Comparison of ENCODE assay signal across 16 cellular contexts in the genomic region with DNA sequence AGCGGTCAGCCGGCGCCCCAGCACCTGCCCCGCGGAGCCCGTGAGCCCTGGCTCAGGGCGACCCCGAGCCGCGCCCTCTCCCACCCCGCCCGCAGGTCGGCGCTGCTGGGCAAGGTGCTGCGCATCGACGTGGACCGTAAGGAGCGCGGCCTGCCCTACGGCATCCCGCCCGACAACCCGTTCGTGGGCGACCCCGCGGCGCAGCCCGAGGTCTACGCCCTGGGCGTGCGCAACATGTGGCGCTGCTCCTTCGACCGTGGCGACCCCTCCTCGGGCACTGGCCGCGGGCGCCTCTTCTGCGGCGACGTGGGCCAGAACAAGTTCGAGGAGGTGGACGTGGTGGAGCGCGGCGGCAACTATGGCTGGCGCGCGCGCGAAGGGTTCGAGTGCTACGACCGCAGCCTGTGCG. TPM values are rescaled to one million over a fixed set of nuclear protein-coding genes. Genes with fewer than 3 reads are reported as not detected.
A peak's percentile ranks its signal among the peaks of the same experiment; 100 is the strongest.
DNase-seq lines count a peak whose midpoint lies in the region; ATAC-seq, FAIRE-seq and TF ChIP-seq lines count a peak whose summit lies in the region.
"Had no signal": no experiment of that assay in that cellular context is flagged by ENCODE, and none has a peak within 500 bp of the region (broad histone marks: within the 10 kb centered on the region; RNA-seq: fewer than 3 reads in every experiment).

No MANE protein-coding gene starts in this region.

- no peak for TF ChIP-seq RAD21 in K562 (CRISPR knock-in tag; conservative IDR thresholded peaks at IDR 0.05 in 1 of 2, IDR thresholded peaks at IDR 0.05 in 1 of 2)

- peak; percentile 60; the same call in 2 of the 3 replicates for ATAC-seq in K562
- no peak for ATAC-seq in HG02870 (IDR thresholded peaks at IDR 0.05; ENCODE audit: unreplicated experiment)
- ATAC-seq in GM18873 (IDR thresholded peaks at IDR 0.05; ENCODE audit: low FRiP score, unreplicated experiment), result no peak

- no peak overlapping the region for H3K4me2 ChIP-seq in K562 (ENCODE audit: insufficient read depth, low read length)

- H3K36me3 ChIP-seq in K562 (ENCODE audit: control insufficient read depth, insufficient read depth, low read length) (no peaks in the 10 kb centered on the region), kidney epithelial cell (ENCODE audit: control insufficient read depth, insufficient read depth, low read length) (no peaks in the 10 kb centered on the region), testis (ENCODE audit: low read depth, missing control alignments) (no peaks in the 10 kb centered on the region), breast epithelium (no peaks in the 10 kb centered on the region)
- H3K36me3 ChIP-seq: thoracic aorta had no signal

- H3K4me3 ChIP-seq in AG04449 (ENCODE audit: low read depth, low read length) (peak overlapping the region; percentile 20; the same call in 1 of the 2 replicates), K562 (no peak overlapping the region), kidney epithelial cell (ENCODE audit: low read depth, low read length) (no peak overlapping the region), testis (peak overlapping the region in 1 of 2 donors; percentile 23), breast epithelium (peak overlapping the region in 1 of 3 donors; percentile 51)
- H3K4me3 ChIP-seq: thoracic aorta had no signal

- in situ Hi-C loops in K562 (cut with MboI), result no loop called here

- DNase-seq in AG04449 (ENCODE audit: low read depth, low spot score) (no peak), K562 (ENCODE audit: extremely low read depth in 1 of 4, low spot score in 3 of 4) (no peak), kidney epithelial cell (ENCODE audit: low read depth) (no peak), testis (no peak), breast epithelium (ENCODE audit: low spot score in 2 of 2) (no peak)
- DNase-seq: activated CD4-positive, CD25-positive, alpha-beta regulatory T cell treated with anti-CD3 and anti-CD28 coated beads, Interleukin-2, amount 50 U/mL, for 72 hours; Kasumi-1; NCI-H526 treated with DMSO at 0.1 percent for 48 hours had no signal

- no peak overlapping the region for H3K9ac ChIP-seq in K562 (ENCODE audit: insufficient read depth in 1 of 2, low read depth in 2 of 2, low read length in 2 of 2)

- TF ChIP-seq EP300 in K562 (IDR thresholded peaks at IDR 0.05; ENCODE audit: low read length), result no peak

- H3K27me3 ChIP-seq in K562 (ENCODE audit: control insufficient read depth in 2 of 2, insufficient read depth in 2 of 2, low read length in 2 of 2) (peaks cover 3 to 68% of the 10 kb centered on the region in 2 experiments; a peak in 4 of 5 replicates), kidney epithelial cell (ENCODE audit: control insufficient read depth, insufficient read depth, low read length) (peaks cover 40% of the 10 kb centered on the region), testis (no peaks in the 10 kb centered on the region), breast epithelium (peaks cover 0 to 7% of the 10 kb centered on the region in 2 donors)

- no peaks in the 10 kb centered on the region for H3K79me2 ChIP-seq in K562 (ENCODE audit: control insufficient read depth, insufficient read depth, low read length)

- no peak for TF ChIP-seq POLR2A in K562 (conservative IDR thresholded peaks at IDR 0.05)
- no peak for TF ChIP-seq POLR2A in testis (IDR thresholded peaks at IDR 0.05)
- no peak for TF ChIP-seq POLR2A in breast epithelium (IDR thresholded peaks at IDR 0.05)

- H4K20me1 ChIP-seq in K562 (replicated peaks; ENCODE audit: control insufficient read depth, insufficient read depth, low read length), result no peaks in the 10 kb centered on the region; the same call in none of the 2 replicates

- no peak overlapping the region for H2AFZ ChIP-seq in K562 (ENCODE audit: low read depth, low read length)

- FAIRE-seq in K562 (lab: Jason Lieb, UNC), result no peak
- FAIRE-seq: GM12891 had no signal

- 36% methylated on average over 18 of the region's 58 CpGs for WGBS in K562 (ENCODE audit: insufficient coverage, low coverage, missing lambda C conversion rate)
- 36 to 37% methylated on average over 12 to 55 of the region's 58 CpGs for WGBS in testis, 2 donors

- POLR2A ChIA-PET in AG04449 (lab: Yijun Ruan, JAX), result no interaction called here
- POLR2A ChIA-PET in K562 (lab: Yijun Ruan, JAX), result interaction anchor here (1.1 kb wide), 1 partner anchor 10 kb away, joined by 3 read pairs; no protein-coding TSS in a partner anchor

- H3K9me1 ChIP-seq in K562 (ENCODE audit: control insufficient read depth, insufficient read depth, low read length), result no peaks in the 10 kb centered on the region

- H3K9me3 ChIP-seq in K562 (replicated peaks; ENCODE audit: control insufficient read depth, insufficient read depth, low read depth, low read length) (no peaks in the 10 kb centered on the region), testis (no peaks in the 10 kb centered on the region), breast epithelium (no peaks in the 10 kb centered on the region)
- H3K9me3 ChIP-seq: thoracic aorta had no signal

- no peak overlapping the region for H3K27ac ChIP-seq in K562 (ENCODE audit: extremely low read depth, low read depth, low read length)
- H3K27ac ChIP-seq in testis, result no peak overlapping the region
- H3K27ac ChIP-seq in breast epithelium, result no peak overlapping the region
- H3K27ac ChIP-seq: thoracic aorta had no signal

- no peaks in the 10 kb centered on the region; a peak in 2 of 5 replicates for H3K4me1 ChIP-seq in K562 (replicated peaks in 1 of 2; ENCODE audit: control insufficient read depth in 2 of 2, insufficient read depth in 2 of 2, low read length in 2 of 2)
- H3K4me1 ChIP-seq in testis, result peaks cover 3% of the 10 kb centered on the region
- H3K4me1 ChIP-seq in breast epithelium, result no peaks in the 10 kb centered on the region

- CTCF ChIA-PET in AG04449 (lab: Yijun Ruan, JAX) (no interaction called here), K562 (lab: Yijun Ruan, JAX; ENCODE audit: low intra/inter-chr PET ratio) (no interaction called here)

- BruUV-seq in K562 (replicated peaks; lab: Mats Ljungman, UMichigan), result no TSS peak

- TF ChIP-seq CTCF in AG04449 (IDR thresholded peaks at IDR 0.05; ENCODE audit: insufficient read depth, low read length, missing control alignments), result peak; percentile 18
- TF ChIP-seq CTCF in GM12874 (IDR thresholded peaks at IDR 0.05; ENCODE audit: insufficient read depth, low read depth, low read length), result 0 out of 2 replicates have a peak, but pooled peaks have one; percentile 2
- no peak for TF ChIP-seq CTCF in K562 (IDR thresholded peaks at IDR 0.05 in 2 of 3, conservative IDR thresholded peaks at IDR 0.05 in 1 of 3; ENCODE audit: insufficient read depth in 2 of 3, low read depth in 1 of 3, low read length in 3 of 3)
- peak; percentile 14 for TF ChIP-seq CTCF in kidney epithelial cell (IDR thresholded peaks at IDR 0.05; ENCODE audit: insufficient read depth, low read length, poor library complexity, severe bottlenecking)
- no peak for TF ChIP-seq CTCF in testis (IDR thresholded peaks at IDR 0.05)
- no peak for TF ChIP-seq CTCF in breast epithelium (IDR thresholded peaks at IDR 0.05)

- intact Hi-C loops in K562 (cut with micrococcal nuclease) (no loop called here), testis (cut with DNase I; ENCODE audit: low total_unique reads) (no loop called here), breast epithelium (cut with DNase I; ENCODE audit: low total_unique reads) (no loop called here)

RNA-seq across cellular contexts. Expression of gene HHIPL1, which starts 14.4 kb away (rescaled TPM):
- 0.12 TPM in 1 of 2 replicates, not detected in the other for total RNA-seq in K562 (2011; cell fraction: chromatin; rRNA removed; ENCODE audit: low replicate concordance)
- not detected in 2 replicates for total RNA-seq in K562 (2011; cell fraction: nucleolus; rRNA removed)
- total RNA-seq in K562 (2011; cell fraction: nucleoplasm; rRNA removed), result not detected in 2 replicates
- total RNA-seq in K562 (2014; rRNA removed), result not detected in 2 replicates
- not detected in 2 replicates for total RNA-seq in K562 (2014; rRNA removed; fragmentation: Illumina TruSeq; extraction: Trizol)
- not detected in 2 replicates for total RNA-seq in K562 (2015; rRNA removed; fragmentation: Illumina TruSeq; extraction: Trizol)
- not detected in 2 replicates for total RNA-seq in K562 (2021)
- polyA plus RNA-seq in K562 (2011; rRNA removed), result not detected in 2 replicates
- polyA plus RNA-seq in K562 (2011; cell fraction: cytosol; rRNA removed), result 0.03 TPM in 1 of 2 replicates, not detected in the other
- 0.01 TPM in 1 of 2 replicates, not detected in the other for polyA plus RNA-seq in K562 (2011; cell fraction: nucleus; rRNA removed)
- polyA plus RNA-seq in K562 (2012), result not detected in 2 replicates
- not detected in 2 replicates for polyA plus RNA-seq in K562 (2014; fragmentation: Illumina TruSeq; extraction: Trizol)
- not detected for polyA plus RNA-seq in K562 (2014; fragmentation: Nextera tagmentation; extraction: Ambion mirVana)
- not detected in 2 replicates for polyA plus RNA-seq in K562 (2014; rRNA removed)
- not detected in 2 replicates for polyA minus RNA-seq in K562 (2011; rRNA and poly(A)+ RNA removed)
- not detected in 2 replicates for polyA minus RNA-seq in K562 (2011; cell fraction: cytosol; rRNA and poly(A)+ RNA removed)
- polyA minus RNA-seq in K562 (2011; cell fraction: nucleus; rRNA and poly(A)+ RNA removed), result not detected in 2 replicates
- total RNA-seq in kidney epithelial cell, result 1.1 and 4.8 TPM in 2 replicates
- 1 to 10 TPM; 2.7 to 3.9 TPM for total RNA-seq in testis
- 1.0 TPM for polyA plus RNA-seq in testis (ENCODE audit: insufficient read depth, low read depth, low replicate concordance)
- 1 to 10 TPM; 1.3 to 4.6 (median 2.3) TPM for total RNA-seq in breast epithelium
- total RNA-seq: activated T-helper 1 cell treated with anti-CD3 and anti-CD28 coated beads, Interleukin-12 subunit alpha, Interleukin-12 subunit beta, Interleukin-2, Interleukin-4 antibody, amounts not matched to agents 30 ng/mL and 10 ng/mL and 1 ng/mL, durations not matched to agents 14 hours and 24 hours and 36 hours had no signal

RNA-seq across cellular contexts. Expression of gene CYP46A1, which starts 24.8 kb away (rescaled TPM):
- total RNA-seq in K562 (2011; cell fraction: chromatin; rRNA removed; ENCODE audit: low replicate concordance), result not detected in 2 replicates
- total RNA-seq in K562 (2011; cell fraction: nucleolus; rRNA removed), result not detected in 2 replicates
- not detected in 2 replicates for total RNA-seq in K562 (2011; cell fraction: nucleoplasm; rRNA removed)
- total RNA-seq in K562 (2014; rRNA removed) (not detected in 2 replicates), K562 (2014; rRNA removed; fragmentation: Illumina TruSeq; extraction: Trizol) (not detected in 2 replicates), K562 (2015; rRNA removed; fragmentation: Illumina TruSeq; extraction: Trizol) (not detected in 2 replicates), K562 (2021) (not detected in 2 replicates), kidney epithelial cell (not detected in 2 replicates), testis (1 to 10 TPM; 4.2 to 4.6 TPM), breast epithelium (1 to 10 TPM; 1.6 to 5.2 (median 2.6) TPM)
- polyA plus RNA-seq in K562 (2011; rRNA removed) (not detected in 2 replicates), K562 (2014; fragmentation: Illumina TruSeq; extraction: Trizol) (not detected in 2 replicates), K562 (2014; fragmentation: Nextera tagmentation; extraction: Ambion mirVana) (not detected), K562 (2014; rRNA removed) (0.05 TPM in 1 of 2 replicates, not detected in the other), testis (ENCODE audit: insufficient read depth, low read depth, low replicate concordance) (2.5 TPM)
- not detected in 2 replicates for polyA plus RNA-seq in K562 (2011; cell fraction: cytosol; rRNA removed)
- 0.04 and 0.06 TPM in 2 replicates for polyA plus RNA-seq in K562 (2011; cell fraction: nucleus; rRNA removed)
- polyA plus RNA-seq in K562 (2012), result not detected in 2 replicates
- polyA minus RNA-seq in K562 (2011; rRNA and poly(A)+ RNA removed), result not detected in 2 replicates
- not detected in 2 replicates for polyA minus RNA-seq in K562 (2011; cell fraction: cytosol; rRNA and poly(A)+ RNA removed)
- not detected in 2 replicates for polyA minus RNA-seq in K562 (2011; cell fraction: nucleus; rRNA and poly(A)+ RNA removed)
- total RNA-seq: activated T-helper 1 cell treated with anti-CD3 and anti-CD28 coated beads, Interleukin-12 subunit alpha, Interleukin-12 subunit beta, Interleukin-2, Interleukin-4 antibody, amounts not matched to agents 30 ng/mL and 10 ng/mL and 1 ng/mL, durations not matched to agents 14 hours and 24 hours and 36 hours; RPMI7951; T-helper 1 cell treated with Interleukin-12 subunit alpha and Interleukin-12 subunit beta and Interleukin-4 antibody, amounts not matched to agents 30 ng/mL and 1 ng/mL, for 36 hours had no signal

RNA-seq across cellular contexts. Expression of gene CCDC85C, which starts 55.3 kb away (rescaled TPM):
- total RNA-seq in K562 (2011; cell fraction: chromatin; rRNA removed; ENCODE audit: low replicate concordance), result 5.9 and 10.4 TPM in 2 replicates
- total RNA-seq in K562 (2011; cell fraction: nucleolus; rRNA removed), result 5.2 and 5.5 TPM in 2 replicates
- 5.1 and 5.3 TPM in 2 replicates for total RNA-seq in K562 (2011; cell fraction: nucleoplasm; rRNA removed)
- 6.3 and 13.5 TPM in 2 replicates for total RNA-seq in K562 (2014; rRNA removed)
- total RNA-seq in K562 (2014; rRNA removed; fragmentation: Illumina TruSeq; extraction: Trizol), result 3.7 and 5.2 TPM in 2 replicates
- 7.0 and 7.2 TPM in 2 replicates for total RNA-seq in K562 (2015; rRNA removed; fragmentation: Illumina TruSeq; extraction: Trizol)
- total RNA-seq in K562 (2021), result 22.0 and 22.7 TPM in 2 replicates
- polyA plus RNA-seq in K562 (2011; rRNA removed), result 4.2 and 5.4 TPM in 2 replicates
- polyA plus RNA-seq in K562 (2011; cell fraction: cytosol; rRNA removed), result 4.8 and 12.5 TPM in 2 replicates
- 5.2 and 10.5 TPM in 2 replicates for polyA plus RNA-seq in K562 (2011; cell fraction: nucleus; rRNA removed)
- polyA plus RNA-seq in K562 (2012), result 7.1 and 9.7 TPM in 2 replicates
- polyA plus RNA-seq in K562 (2014; fragmentation: Illumina TruSeq; extraction: Trizol), result 6.8 and 12.3 TPM in 2 replicates
- polyA plus RNA-seq in K562 (2014; fragmentation: Nextera tagmentation; extraction: Ambion mirVana), result under 1 TPM; 0.18 to 0.27 TPM
- polyA plus RNA-seq in K562 (2014; rRNA removed), result 7.2 and 9.7 TPM in 2 replicates
- 4.5 and 5.3 TPM in 2 replicates for polyA minus RNA-seq in K562 (2011; rRNA and poly(A)+ RNA removed)
- 13.7 TPM in 2 replicates for polyA minus RNA-seq in K562 (2011; cell fraction: cytosol; rRNA and poly(A)+ RNA removed)
- 1.8 and 3.0 TPM in 2 replicates for polyA minus RNA-seq in K562 (2011; cell fraction: nucleus; rRNA and poly(A)+ RNA removed)
- total RNA-seq in kidney epithelial cell, result 26.8 and 32.4 TPM in 2 replicates
- 10 to 100 TPM; 26.4 to 28.3 TPM for total RNA-seq in testis
- 25.6 TPM for polyA plus RNA-seq in testis (ENCODE audit: insufficient read depth, low read depth, low replicate concordance)
- total RNA-seq in breast epithelium, result 1 to 10 TPM; 1.3 to 8.3 (median 4.3) TPM

Comparison
In these comparisons a context has a peak if more than half of its experiments do, and no peak if none do; other contexts are left out.
1. CTCF ChIP-seq: peak in AG04449 (single experiment), GM12874 (single experiment) and kidney epithelial cell (single experiment); none in K562 (0 of 3), testis (0 of 3) and breast epithelium (0 of 3).